16 cellular contexts compared by ENCODE assay signal in the genomic region with DNA sequence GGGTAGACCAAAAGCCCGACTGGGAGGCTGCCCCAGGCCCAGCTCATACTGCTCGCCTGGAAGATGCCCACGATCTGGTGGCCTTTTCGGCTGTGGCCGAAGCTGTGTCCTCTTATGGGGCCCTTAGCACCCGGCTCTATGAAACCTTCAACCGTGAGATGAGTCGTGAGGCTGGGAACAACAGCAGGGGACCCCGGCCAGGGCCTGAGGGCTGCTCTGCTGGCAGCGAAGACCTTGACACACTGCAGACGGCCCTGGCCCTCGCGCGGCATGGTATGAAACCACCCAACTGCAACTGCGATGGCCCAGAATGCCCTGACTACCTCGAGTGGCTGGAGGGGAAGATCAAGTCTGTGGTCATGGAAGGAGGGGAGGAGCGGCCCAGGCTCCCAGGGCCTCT.
DNase-seq lines count a peak whose midpoint lies in the region; ATAC-seq and TF ChIP-seq lines count a peak whose summit lies in the region.
"Had no signal": no experiment of that assay in that cellular context is flagged by ENCODE, and none has a peak within 500 bp of the region (broad histone marks: within the 10 kb centered on the region; RNA-seq: fewer than 3 reads in every experiment).

No MANE protein-coding gene starts in this region.

- no peak overlapping the region for H2BK15ac ChIP-seq in neuronal stem cell (ENCODE audit: low read length)

- no peak for DNase-seq in activated B cell treated with CpG ODN at 0.5 μM for 24 hours
- DNase-seq in neuronal stem cell (ENCODE audit: low spot score): no peak
- no peak for DNase-seq in nephron progenitor cell
- DNase-seq: C1 segment of cervical spinal cord; Calu3; CD4-positive, alpha-beta memory T cell; COR-L47; DMS53; DMS79 treated with DMSO at 0.1 percent for 48 hours; GF-D8; H9 had no signal

- H3K79me1 ChIP-seq in neuronal stem cell (ENCODE audit: low read depth, low read length): peaks cover 3% of the 10 kb centered on the region

- H3K9me3 ChIP-seq in neuronal stem cell (replicated peaks in 1 of 2; ENCODE audit: control insufficient read depth in 2 of 2, insufficient read depth in 1 of 2, low read depth in 1 of 2, low read length in 2 of 2): peaks cover 0 to under 1% of the 10 kb centered on the region in 2 donors

- H3K27ac Mint-ChIP-seq in activated B cell treated with CpG ODN at 0.5 μM for 24 hours (peak overlapping the region; percentile 12), nephron progenitor cell (no peak overlapping the region)
- H3K27ac Mint-ChIP-seq in activated T-helper 17 cell treated with anti-CD3 and anti-CD28 coated beads, Interleukin-2, amount 50 U/mL, for 72 hours: peak overlapping the region; percentile 54
- H3K27ac Mint-ChIP-seq: GM23338, H9 had no signal

- H3K4me1 ChIP-seq in neuronal stem cell (ENCODE audit: control insufficient read depth in 2 of 2, insufficient read depth in 1 of 2, low read depth in 1 of 2, low read length in 2 of 2): peaks cover 0 to 2% of the 10 kb centered on the region in 2 donors

- no peak overlapping the region for H3K4ac ChIP-seq in neuronal stem cell (ENCODE audit: low read length)

- WGBS in neuronal stem cell (ENCODE audit: extremely low coverage in 2 of 2, insufficient read length in 2 of 2, insufficient replicate concordance in 1 of 2), 2 donors: no CpG with 5 or more reads among the region's 17 CpGs

- peak overlapping the region; percentile 23 for H3K23ac ChIP-seq in neuronal stem cell (ENCODE audit: low read depth, low read length, poor library complexity)

- CTCF ChIA-PET in activated B cell treated with CpG ODN at 0.5 μM for 24 hours (lab: Charles Lee): no interaction called here

- no peak overlapping the region for H4K91ac ChIP-seq in neuronal stem cell (ENCODE audit: low read depth, low read length, poor library complexity)

- H3K4me2 ChIP-seq in neuronal stem cell (ENCODE audit: insufficient read depth, low read length, poor library complexity, severe bottlenecking): no peak overlapping the region
- H3K4me2 ChIP-seq: GM23338 had no signal

- no peak overlapping the region for H3K27ac ChIP-seq in neuronal stem cell (replicated peaks; ENCODE audit: low read length)

- H3K27me3 Mint-ChIP-seq in activated B cell treated with CpG ODN at 0.5 μM for 24 hours (no peaks in the 10 kb centered on the region), nephron progenitor cell (ENCODE audit: low read depth, poor library complexity) (peaks cover 3% of the 10 kb centered on the region)
- no peaks in the 10 kb centered on the region for H3K27me3 Mint-ChIP-seq in activated T-helper 17 cell treated with anti-CD3 and anti-CD28 coated beads, Interleukin-2, amount 50 U/mL, for 72 hours
- H3K27me3 Mint-ChIP-seq: CD4-positive, alpha-beta memory T cell had no signal

- H2BK5ac ChIP-seq in neuronal stem cell (ENCODE audit: low read length): peak overlapping the region; percentile 43

- H3K18ac ChIP-seq in neuronal stem cell (ENCODE audit: low read length): no peak overlapping the region

- ATAC-seq in activated B cell treated with CpG ODN at 0.5 μM for 24 hours (ENCODE audit: low read depth) (no peak), GM18873 (IDR thresholded peaks at IDR 0.05; ENCODE audit: low FRiP score, unreplicated experiment) (no peak), GM19467 (IDR thresholded peaks at IDR 0.05; ENCODE audit: unreplicated experiment) (no peak)
- no peak for ATAC-seq in activated T-helper 17 cell treated with anti-CD3 and anti-CD28 coated beads, Interleukin-2, amount 50 U/mL, for 72 hours (replicated peaks)
- ATAC-seq: GM23338, HCT116 had no signal

- peaks cover 57% of the 10 kb centered on the region for H3K36me3 Mint-ChIP-seq in activated B cell treated with CpG ODN at 0.5 μM for 24 hours (ENCODE audit: low read depth)
- peaks cover 47% of the 10 kb centered on the region for H3K36me3 Mint-ChIP-seq in activated T-helper 17 cell treated with anti-CD3 and anti-CD28 coated beads, Interleukin-2, amount 50 U/mL, for 72 hours (ENCODE audit: low read depth)
- H3K36me3 Mint-ChIP-seq in nephron progenitor cell (ENCODE audit: low read depth): peaks cover 30% of the 10 kb centered on the region

- H3K9me3 Mint-ChIP-seq in activated B cell treated with CpG ODN at 0.5 μM for 24 hours (no peaks in the 10 kb centered on the region), nephron progenitor cell (no peaks in the 10 kb centered on the region)
- H3K9me3 Mint-ChIP-seq in activated T-helper 17 cell treated with anti-CD3 and anti-CD28 coated beads, Interleukin-2, amount 50 U/mL, for 72 hours: no peaks in the 10 kb centered on the region
- H3K9me3 Mint-ChIP-seq: GM23338, H9 had no signal

- H3K4me3 Mint-ChIP-seq in activated B cell treated with CpG ODN at 0.5 μM for 24 hours (no peak overlapping the region), nephron progenitor cell (no peak overlapping the region)
- H3K4me3 Mint-ChIP-seq in activated T-helper 17 cell treated with anti-CD3 and anti-CD28 coated beads, Interleukin-2, amount 50 U/mL, for 72 hours: no peak overlapping the region
- H3K4me3 Mint-ChIP-seq: CD4-positive, alpha-beta memory T cell; GM23338; H9 had no signal

- H3K4me1 Mint-ChIP-seq in activated B cell treated with CpG ODN at 0.5 μM for 24 hours (peaks cover 32% of the 10 kb centered on the region), nephron progenitor cell (peaks cover 27% of the 10 kb centered on the region)
- H3K4me1 Mint-ChIP-seq in activated T-helper 17 cell treated with anti-CD3 and anti-CD28 coated beads, Interleukin-2, amount 50 U/mL, for 72 hours: peaks cover 6% of the 10 kb centered on the region

- POLR2A ChIA-PET in activated B cell treated with CpG ODN at 0.5 μM for 24 hours (lab: Charles Lee): no interaction called here

- H2AK5ac ChIP-seq in neuronal stem cell (ENCODE audit: low read depth, low read length): no peak overlapping the region

- H2BK12ac ChIP-seq in neuronal stem cell (ENCODE audit: low read length): no peak overlapping the region

- H3K36me3 ChIP-seq in neuronal stem cell (replicated peaks in 1 of 2; ENCODE audit: control insufficient read depth in 2 of 2, insufficient read depth in 2 of 2, low read length in 2 of 2): peaks cover 3 to 59% of the 10 kb centered on the region in 2 donors

- TF ChIP-seq CTCF in activated B cell treated with CpG ODN at 0.5 μM for 24 hours (IDR thresholded peaks at IDR 0.05): no peak
- no peak for TF ChIP-seq CTCF in nephron progenitor cell (IDR thresholded peaks at IDR 0.05)

- no peak overlapping the region for H3K4me3 ChIP-seq in neuronal stem cell (ENCODE audit: low read length in 2 of 2)
- H3K4me3 ChIP-seq: GM23338 had no signal

- H3K14ac ChIP-seq in neuronal stem cell (ENCODE audit: low read length): no peak overlapping the region

- H3K27me3 ChIP-seq in neuronal stem cell (ENCODE audit: control insufficient read depth in 3 of 3, insufficient read depth in 3 of 3, low read depth in 1 of 3, low read length in 3 of 3): no peaks in the 10 kb centered on the region

- intact Hi-C loops in activated B cell treated with CpG ODN at 0.5 μM for 24 hours (cut with micrococcal nuclease): no loop called here

- no peak overlapping the region for H2AFZ ChIP-seq in neuronal stem cell (ENCODE audit: low read length)
- H2AFZ ChIP-seq: GM23338 had no signal

- H4K8ac ChIP-seq in neuronal stem cell (ENCODE audit: low read depth, low read length): no peak overlapping the region

- H2BK120ac ChIP-seq in neuronal stem cell (ENCODE audit: low read depth, low read length): no peak overlapping the region

- H3K9ac ChIP-seq in neuronal stem cell (ENCODE audit: low read depth, low read length, poor library complexity): no peak overlapping the region
